In the genomic region with DNA sequence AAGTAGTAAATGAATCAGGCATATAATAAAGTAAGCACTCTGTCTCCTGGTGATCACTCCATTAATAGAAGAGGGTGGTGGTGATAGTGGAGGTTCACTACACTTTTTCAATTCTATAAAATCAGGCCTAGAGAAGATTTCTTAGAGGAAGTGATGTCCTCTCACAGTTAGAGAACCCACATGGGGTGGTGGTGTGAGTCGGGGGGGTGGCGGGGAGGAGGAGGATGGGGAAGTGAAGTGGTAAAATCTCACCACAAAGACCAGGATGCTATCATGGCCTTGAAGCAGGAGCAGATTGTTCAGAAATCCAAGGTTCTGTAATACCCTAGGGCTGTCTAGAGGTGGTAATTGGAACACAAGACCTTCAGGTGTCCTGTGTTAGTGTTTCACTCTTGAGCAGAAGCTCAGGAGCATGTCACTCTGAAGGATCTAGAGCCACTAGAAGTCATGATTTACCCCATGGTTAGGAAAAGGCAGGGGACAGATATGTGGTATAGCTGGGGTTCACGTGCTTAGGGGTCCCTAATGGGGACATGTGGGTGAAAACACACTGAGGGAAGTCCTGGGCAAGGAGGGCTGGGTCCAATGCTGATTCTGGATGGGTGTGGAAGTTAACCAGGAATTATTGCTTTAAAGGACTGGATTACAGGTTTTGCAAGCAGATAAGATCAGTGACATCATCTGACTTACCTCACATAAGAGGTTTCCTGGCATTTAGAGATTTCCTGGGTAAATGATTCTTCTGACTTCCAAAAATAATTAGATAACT, we compare ENCODE assay signal across 10 cellular contexts. TPM values are rescaled to one million over a fixed set of nuclear protein-coding genes. Genes with fewer than 3 reads are reported as not detected.
DNase-seq lines count a peak whose midpoint lies in the region; ATAC-seq and TF ChIP-seq lines count a peak whose summit lies in the region.
"Had no signal": no experiment of that assay in that cellular context is flagged by ENCODE, and none has a peak within 500 bp of the region (broad histone marks: within the 10 kb centered on the region; RNA-seq: fewer than 3 reads in every experiment).

No MANE protein-coding gene starts in this region.

- H3K4me3 ChIP-seq in psoas muscle (no peak overlapping the region), vagina (no peak overlapping the region)

- H3K36me3 ChIP-seq in psoas muscle (ENCODE audit: insufficient read depth in 1 of 2, low read depth in 1 of 2): no peaks in the 10 kb centered on the region
- H3K36me3 ChIP-seq in vagina: no peaks in the 10 kb centered on the region

- WGBS in psoas muscle, 3 donors: 77 to 89% (median 80%) methylated on average over 3 of the region's 3 CpGs

- H3K27ac ChIP-seq in psoas muscle: peak overlapping the region; percentile 41
- no peak overlapping the region for H3K27ac ChIP-seq in vagina
- H3K27ac ChIP-seq: 22Rv1 had no signal

- H3K9me3 ChIP-seq in psoas muscle (no peaks in the 10 kb centered on the region), vagina (no peaks in the 10 kb centered on the region)

- H3K27me3 ChIP-seq in psoas muscle (ENCODE audit: insufficient read depth in 3 of 3, low read length in 2 of 3): no peaks in the 10 kb centered on the region
- no peaks in the 10 kb centered on the region for H3K27me3 ChIP-seq in vagina

- no peaks in the 10 kb centered on the region for H3K4me1 ChIP-seq in psoas muscle
- peaks cover 11% of the 10 kb centered on the region for H3K4me1 ChIP-seq in vagina

- TF ChIP-seq CTCF in psoas muscle (IDR thresholded peaks at IDR 0.05) (no peak), vagina (IDR thresholded peaks at IDR 0.05) (no peak)

- TF ChIP-seq POLR2A in vagina (IDR thresholded peaks at IDR 0.05): no peak

- peak in 1 of 4 donors; percentile 17 for ATAC-seq in psoas muscle
- ATAC-seq: Panc1 had no signal

- DNase-seq in DMS53 (lab: John Stamatoyannopoulos, UW): peak; percentile 33
- no peak for DNase-seq in DMS53 treated with DMSO at 0.1 percent for 48 hours (lab: John Stamatoyannopoulos, UW; ENCODE audit: unreplicated experiment)
- DNase-seq in SIG-M5 treated with dmso at 0.1 percent for 504 hours (lab: John Stamatoyannopoulos, UW; ENCODE audit: unreplicated experiment): peak; percentile 78
- DNase-seq in central memory CD4-positive, alpha-beta T cell: peak; percentile 48
- DNase-seq in psoas muscle: peak; percentile 37 to 56
- no peak for DNase-seq in DMS114 treated with DMSO at 0.1 percent for 48 hours (lab: John Stamatoyannopoulos, UW; ENCODE audit: unreplicated experiment)
- no peak for DNase-seq in NCI-H526 (lab: John Stamatoyannopoulos, UW)
- DNase-seq in vagina (ENCODE audit: extremely low spot score in 2 of 2): no peak

- intact Hi-C loops in psoas muscle (cut with DNase I): no loop called here
- intact Hi-C loops in vagina (cut with DNase I): no loop called here

RNA-seq across cellular contexts. Expression of a gene that starts 31.0 kb away (rescaled TPM):
- total RNA-seq in psoas muscle (1 to 10 TPM; 1.3 to 4.2 (median 1.7) TPM), vagina (3.7 TPM)
- 1 to 10 TPM; 1.2 to 3.0 (median 2.3) TPM for polyA plus RNA-seq in psoas muscle

RNA-seq across cellular contexts. Expression of a gene that starts 42.1 kb away (rescaled TPM):
- total RNA-seq in psoas muscle (10 to 100 TPM in 1 of 4 donors, 1 to 10 TPM in 3; 6.4 to 10.1 (median 8.2) TPM), vagina (15.7 TPM)
- 1 to 10 TPM; 3.6 to 7.5 (median 4.4) TPM for polyA plus RNA-seq in psoas muscle

Comparison
In these comparisons a context has a peak if more than half of its experiments do, and no peak if none do; other contexts are left out.
1. DNase-seq: peak in DMS53 (single experiment), SIG-M5 treated with dmso at 0.1 percent for 504 hours (single experiment), central memory CD4-positive, alpha-beta T cell (single experiment) and psoas muscle (2 of 2); none in DMS53 treated with DMSO at 0.1 percent for 48 hours (single experiment), DMS114 treated with DMSO at 0.1 percent for 48 hours (single experiment), NCI-H526 (0 of 2) and vagina (0 of 2).